In genomic region chr19:5128251-5128931, GRCh38 we compare ENCODE assay signal across 10 cellular contexts.
A peak's percentile ranks its signal among the peaks of the same experiment; 100 is the strongest.
DNase-seq lines count a peak whose midpoint lies in the region; ATAC-seq, FAIRE-seq and TF ChIP-seq lines count a peak whose summit lies in the region.
"Had no signal": no experiment of that assay in that cellular context is flagged by ENCODE, and none has a peak within 500 bp of the region (broad histone marks: within the 10 kb centered on the region; RNA-seq: fewer than 3 reads in every experiment).

No MANE protein-coding gene starts in this region.

- H3K4me2 ChIP-seq in GM23338 (no peak overlapping the region), K562 (ENCODE audit: insufficient read depth, low read length) (peak overlapping the region; percentile 62)

- H3K36me3 Mint-ChIP-seq in GM23338 (ENCODE audit: low read depth): peaks cover 3% of the 10 kb centered on the region; the same call in 2 of the 3 replicates
- H3K36me3 Mint-ChIP-seq in stimulated activated memory B cell treated with anti-CD40 and anti-IgM and Interleukin-4, amounts not matched to agents 10 μg/mL and 1 μg/mL and 100 μg/mL, for 72 hours: peaks cover 20% of the 10 kb centered on the region

- no peaks in the 10 kb centered on the region for H3K9me3 Mint-ChIP-seq in GM23338
- no peaks in the 10 kb centered on the region for H3K9me3 Mint-ChIP-seq in stimulated activated memory B cell treated with anti-CD40 and anti-IgM and Interleukin-4, amounts not matched to agents 10 μg/mL and 1 μg/mL and 100 μg/mL, for 72 hours

- BruUV-seq in K562 (replicated peaks; lab: Mats Ljungman, UMichigan): no TSS peak

- H3F3A ChIP-seq in GM23338 (replicated peaks; ENCODE audit: low read depth): no peaks in the 10 kb centered on the region; the same call in 1 of the 2 replicates

- CTCF ChIA-PET in K562 (lab: Yijun Ruan, JAX; ENCODE audit: low intra/inter-chr PET ratio): no interaction called here

- intact Hi-C loops in K562 (cut with micrococcal nuclease): no loop called here

- peak overlapping the region; percentile 87; the same call in 1 of the 2 replicates for H3K27ac ChIP-seq in GM23338 (ENCODE audit: low read depth)
- no peak overlapping the region; the same call in 2 of the 3 replicates for H3K27ac ChIP-seq in K562 (ENCODE audit: extremely low read depth, low read depth, low read length)

- POLR2A ChIA-PET in K562 (lab: Yijun Ruan, JAX): interaction anchor here (0.5 to 1.1 kb wide), 4 partner anchors 63 to 189 kb away, joined by 3 to 4 read pairs (median 3); partner anchors contain the start of gene KDM4B

- ATAC-seq in GM23338: peak; percentile 15
- ATAC-seq in K562: peak; percentile 91
- no peak for ATAC-seq in stimulated activated memory B cell treated with anti-CD40 and anti-IgM and Interleukin-4, amounts not matched to agents 10 μg/mL and 1 μg/mL and 100 μg/mL, for 72 hours
- ATAC-seq in GM21737 (IDR thresholded peaks at IDR 0.05; ENCODE audit: unreplicated experiment): no peak
- no peak for ATAC-seq in GM18867 (IDR thresholded peaks at IDR 0.05; ENCODE audit: unreplicated experiment)

- H3K4me1 ChIP-seq in GM23338 (ENCODE audit: insufficient read depth) (peaks cover 31% of the 10 kb centered on the region), K562 (replicated peaks in 1 of 2; ENCODE audit: control insufficient read depth in 2 of 2, insufficient read depth in 2 of 2, low read length in 2 of 2) (peaks cover 26 to 76% of the 10 kb centered on the region in 2 experiments)

- H3K27ac Mint-ChIP-seq in GM23338: no peak overlapping the region
- H3K27ac Mint-ChIP-seq in stimulated activated memory B cell treated with anti-CD40 and anti-IgM and Interleukin-4, amounts not matched to agents 10 μg/mL and 1 μg/mL and 100 μg/mL, for 72 hours: peak overlapping the region; percentile 99

- in situ Hi-C loops in K562 (cut with MboI): no loop called here

- no peaks in the 10 kb centered on the region for H3K79me2 ChIP-seq in GM23338 (replicated peaks; ENCODE audit: insufficient read depth)
- no peaks in the 10 kb centered on the region for H3K79me2 ChIP-seq in K562 (ENCODE audit: control insufficient read depth, insufficient read depth, low read length)

- TF ChIP-seq EP300 in K562 (IDR thresholded peaks at IDR 0.05; ENCODE audit: low read length): peak; percentile 44; the same call in 1 of the 2 replicates

- no peak overlapping the region for H3K4me3 Mint-ChIP-seq in GM23338
- H3K4me3 Mint-ChIP-seq in stimulated activated memory B cell treated with anti-CD40 and anti-IgM and Interleukin-4, amounts not matched to agents 10 μg/mL and 1 μg/mL and 100 μg/mL, for 72 hours: peak overlapping the region; percentile 76

- H3K9me2 ChIP-seq in GM23338 (ENCODE audit: insufficient read depth): no peaks in the 10 kb centered on the region

- H3K9me1 ChIP-seq in K562 (ENCODE audit: control insufficient read depth, insufficient read depth, low read length): no peaks in the 10 kb centered on the region

- peak; percentile 35; the same call in 1 of the 2 replicates for TF ChIP-seq POLR2A in K562 (conservative IDR thresholded peaks at IDR 0.05)

- H2AFZ ChIP-seq in GM23338: no peak overlapping the region
- H2AFZ ChIP-seq in K562 (ENCODE audit: low read depth, low read length): 0 out of 2 replicates have a peak overlapping the region, but pooled peaks have one; percentile 2

- no peaks in the 10 kb centered on the region for H3K9me3 ChIP-seq in K562 (replicated peaks; ENCODE audit: control insufficient read depth, insufficient read depth, low read depth, low read length)

- WGBS in K562 (ENCODE audit: insufficient coverage, low coverage, missing lambda C conversion rate): 22% methylated on average over 21 of the region's 25 CpGs

- H4K20me1 ChIP-seq in GM23338 (replicated peaks; ENCODE audit: insufficient read depth): no peaks in the 10 kb centered on the region
- H4K20me1 ChIP-seq in K562 (replicated peaks; ENCODE audit: control insufficient read depth, insufficient read depth, low read length): no peaks in the 10 kb centered on the region

- H3K9ac ChIP-seq in K562 (ENCODE audit: insufficient read depth in 1 of 2, low read depth in 2 of 2, low read length in 2 of 2): peak overlapping the region; percentile 30 to 88; a peak in 3 of 4 replicates

- TF ChIP-seq CTCF in GM23338 (conservative IDR thresholded peaks at IDR 0.05; ENCODE audit: low read depth in 2 of 2) (no peak), K562 (IDR thresholded peaks at IDR 0.05 in 2 of 3, conservative IDR thresholded peaks at IDR 0.05 in 1 of 3; ENCODE audit: insufficient read depth in 2 of 3, low read depth in 1 of 3, low read length in 3 of 3) (no peak)

- H3K27me3 ChIP-seq in GM23338 (ENCODE audit: insufficient read depth) (no peaks in the 10 kb centered on the region), K562 (ENCODE audit: control insufficient read depth in 2 of 2, insufficient read depth in 2 of 2, low read length in 2 of 2) (no peaks in the 10 kb centered on the region)

- no peak for TF ChIP-seq RAD21 in K562 (CRISPR knock-in tag; conservative IDR thresholded peaks at IDR 0.05 in 1 of 2, IDR thresholded peaks at IDR 0.05 in 1 of 2)

- DNase-seq in GM23338 (ENCODE audit: low spot score): peak; percentile 55
- peak; percentile 90 to 94 (median 92) for DNase-seq in K562 (ENCODE audit: extremely low read depth in 1 of 4, low spot score in 3 of 4)
- peak; percentile 93 for DNase-seq in left kidney (ENCODE audit: low read depth, low spot score)
- no peak for DNase-seq in activated T-cell treated with anti-CD3 and anti-CD28 coated beads, Interleukin-2, amount 50 U/mL, for 1 hour
- no peak for DNase-seq in stimulated activated CD4-positive, alpha-beta T cell treated with anti-CD3 and anti-CD28 coated beads, Interleukin-2, amount 100 ng/mL, for 48 hours
- DNase-seq: activated CD4-positive, CD25-positive, alpha-beta regulatory T cell treated with anti-CD3 and anti-CD28 coated beads, Interleukin-2, amount 50 U/mL, for 72 hours; central memory CD4-positive, alpha-beta T cell had no signal

- H3K4me3 ChIP-seq in GM23338 (no peak overlapping the region), K562 (no peak overlapping the region)

- H3K36me3 ChIP-seq in GM23338 (ENCODE audit: insufficient read depth) (no peaks in the 10 kb centered on the region), K562 (ENCODE audit: control insufficient read depth, insufficient read depth, low read length) (peaks cover 5% of the 10 kb centered on the region; the same call in 1 of the 3 replicates)

- H3K27me3 Mint-ChIP-seq in GM23338 (ENCODE audit: insufficient read depth, low read depth, poor library complexity): peaks cover 9% of the 10 kb centered on the region
- H3K27me3 Mint-ChIP-seq in stimulated activated memory B cell treated with anti-CD40 and anti-IgM and Interleukin-4, amounts not matched to agents 10 μg/mL and 1 μg/mL and 100 μg/mL, for 72 hours: no peaks in the 10 kb centered on the region

- FAIRE-seq in K562 (lab: Jason Lieb, UNC): peak; percentile 93

- peaks cover 57% of the 10 kb centered on the region for H3K4me1 Mint-ChIP-seq in GM23338
- H3K4me1 Mint-ChIP-seq in stimulated activated memory B cell treated with anti-CD40 and anti-IgM and Interleukin-4, amounts not matched to agents 10 μg/mL and 1 μg/mL and 100 μg/mL, for 72 hours: peaks cover 85% of the 10 kb centered on the region

TF ChIP-seq in GM23338, 12 proteins besides CTCF, POLR2A, EP300 and RAD21 (continues in another document):
- no peak for TF ChIP-seq CREB1 (CRISPR knock-in tag; IDR thresholded peaks at IDR 0.05; ENCODE audit: low read depth)
- no peak for TF ChIP-seq EZH2phosphoT487 (IDR thresholded peaks at IDR 0.05; ENCODE audit: unreplicated experiment)
- no peak for TF ChIP-seq JUNB (IDR thresholded peaks at IDR 0.05; ENCODE audit: unreplicated experiment)

TF ChIP-seq in K562, 482 proteins besides CTCF, POLR2A, EP300 and RAD21 (continues in another document):
- TF ChIP-seq MEF2D (tag; conservative IDR thresholded peaks at IDR 0.05; ENCODE audit: low read depth): no peak
- TF ChIP-seq, protein P1, sequence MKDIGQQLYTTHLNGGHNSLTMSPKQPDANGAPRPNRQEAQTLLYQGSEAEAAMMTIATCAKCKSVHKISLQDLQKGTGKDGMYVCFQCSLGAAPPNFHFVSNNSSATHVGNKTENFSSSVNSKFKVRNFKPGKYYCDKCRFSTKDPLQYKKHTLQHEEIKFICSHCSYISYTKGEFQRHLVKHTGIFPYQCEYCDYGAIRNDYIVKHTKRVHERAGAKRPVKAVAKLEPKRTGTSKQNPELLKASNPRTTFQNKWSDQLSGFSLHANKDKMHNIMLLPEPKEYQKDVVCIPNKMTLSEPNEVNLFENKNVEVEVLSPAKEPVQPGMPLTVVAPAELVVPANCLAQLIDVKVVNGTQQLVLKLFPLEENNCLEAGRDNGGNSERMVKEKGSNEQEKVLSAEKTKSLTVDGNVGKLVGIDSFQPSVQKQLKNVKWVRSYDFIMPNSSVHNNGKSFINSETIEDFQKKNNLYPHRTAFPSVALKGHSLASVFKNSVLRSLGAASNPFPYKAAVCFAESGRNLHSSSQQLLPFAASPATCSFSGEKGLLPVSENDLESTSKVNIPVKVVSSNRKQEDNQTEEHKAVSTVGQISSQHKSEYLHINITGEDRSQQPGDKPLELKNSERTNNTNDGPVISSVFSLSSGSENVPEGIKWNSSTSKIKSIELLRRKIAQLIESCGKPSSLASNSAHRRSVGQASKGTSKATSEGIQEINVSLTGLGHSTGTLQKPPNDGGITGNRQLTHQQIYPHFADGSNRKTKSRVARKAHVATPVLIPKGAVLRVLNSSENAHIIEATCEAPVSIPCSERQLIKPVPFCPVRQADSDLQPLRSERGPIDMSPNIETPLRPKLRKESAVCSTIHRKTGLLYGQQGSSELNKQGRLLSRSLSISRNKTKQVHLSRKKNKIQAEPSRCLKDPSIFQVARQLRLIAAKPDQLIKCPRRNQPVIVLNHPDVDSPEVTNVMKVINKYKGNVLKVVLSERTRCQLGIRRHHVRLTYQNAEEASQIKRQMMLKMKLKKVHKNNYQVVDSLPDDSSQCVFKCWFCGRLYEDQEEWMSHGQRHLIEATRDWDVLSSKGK (CRISPR knock-in tag; IDR thresholded peaks at IDR 0.05): no peak
- TF ChIP-seq E2F6 (IDR thresholded peaks at IDR 0.05; ENCODE audit: borderline replicate concordance in 1 of 2, extremely low read depth in 1 of 2, insufficient read depth in 1 of 2, insufficient read length in 1 of 2, low read depth in 1 of 2, low read length in 1 of 2, poor library complexity in 1 of 2, severe bottlenecking in 1 of 2): peak in 1 of 2 experiments; percentile 16
- peak; percentile 36; the same call in 1 of the 2 replicates for TF ChIP-seq KLF16 (IDR thresholded peaks at IDR 0.05)
- TF ChIP-seq CBX2 (IDR thresholded peaks at IDR 0.05; ENCODE audit: insufficient read depth, low read length, poor library complexity, severe bottlenecking): no peak

Comparison
In these comparisons a context has a peak if more than half of its experiments do, and no peak if none do; other contexts are left out.
1. ATAC-seq: peak in GM23338 (single experiment) and K562 (single experiment); none in stimulated activated memory B cell treated with anti-CD40 and anti-IgM and Interleukin-4, amounts not matched to agents 10 μg/mL and 1 μg/mL and 100 μg/mL, for 72 hours (single experiment), GM21737 (single experiment) and GM18867 (single experiment).
2. DNase-seq: peak in GM23338 (single experiment), K562 (4 of 4) and left kidney (single experiment); none in activated T-cell treated with anti-CD3 and anti-CD28 coated beads, Interleukin-2, amount 50 U/mL, for 1 hour (single experiment) and stimulated activated CD4-positive, alpha-beta T cell treated with anti-CD3 and anti-CD28 coated beads, Interleukin-2, amount 100 ng/mL, for 48 hours (0 of 2).